In the genomic region with DNA sequence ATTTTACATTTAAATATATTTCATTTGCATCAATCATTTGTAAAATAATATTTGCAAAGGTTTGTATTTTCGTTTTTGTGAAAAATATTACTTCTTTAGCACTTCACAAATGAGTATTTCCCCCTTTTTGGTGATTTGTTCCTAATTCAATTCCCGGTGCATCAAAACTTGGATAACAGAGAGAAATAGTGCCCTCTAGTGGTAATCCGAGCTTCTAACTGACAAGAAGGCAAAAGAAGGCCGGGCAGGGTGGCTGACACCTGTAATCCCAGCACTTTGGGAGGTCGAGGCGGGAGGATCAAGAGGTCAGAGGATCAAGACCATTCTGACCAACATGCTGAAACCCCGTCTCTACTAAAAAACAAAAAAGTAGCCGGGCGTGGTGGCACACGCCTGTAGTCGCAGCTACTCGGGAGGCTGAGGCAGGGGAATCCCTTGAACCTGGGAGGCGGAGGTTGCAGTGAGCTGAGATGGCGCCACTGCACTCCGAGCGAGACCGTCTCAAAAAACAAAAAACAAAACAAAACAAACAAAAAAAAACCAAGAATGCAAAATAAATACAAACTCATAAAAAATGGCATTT, we compare ENCODE assay signal across 9 cellular contexts.
DNase-seq lines count a peak whose midpoint lies in the region; ATAC-seq and TF ChIP-seq lines count a peak whose summit lies in the region.
"Had no signal": no experiment of that assay in that cellular context is flagged by ENCODE, and none has a peak within 500 bp of the region (broad histone marks: within the 10 kb centered on the region; RNA-seq: fewer than 3 reads in every experiment).

No MANE protein-coding gene starts in this region.

- no peaks in the 10 kb centered on the region for H3K36me3 Mint-ChIP-seq in WTC11
- H3K36me3 Mint-ChIP-seq in activated CD4-positive, alpha-beta memory T cell treated with anti-CD3 and anti-CD28 coated beads, Interleukin-2, amount 10 ng/mL, durations not matched to agents 7 days and 5 days (ENCODE audit: low read depth) = no peaks in the 10 kb centered on the region
- H3K36me3 Mint-ChIP-seq: activated naive CD8-positive, alpha-beta T cell had no signal

- POLR2A ChIA-PET in WTC11 (lab: Charles Lee) = no interaction called here
- POLR2A ChIA-PET in activated CD4-positive, alpha-beta memory T cell treated with anti-CD3 and anti-CD28 coated beads, Interleukin-2, amount 10 ng/mL, durations not matched to agents 7 days and 5 days (lab: Charles Lee) = no interaction called here

- peaks cover 13% of the 10 kb centered on the region for H3K4me1 Mint-ChIP-seq in WTC11
- no peaks in the 10 kb centered on the region for H3K4me1 Mint-ChIP-seq in activated CD4-positive, alpha-beta memory T cell treated with anti-CD3 and anti-CD28 coated beads, Interleukin-2, amount 10 ng/mL, durations not matched to agents 7 days and 5 days

- H3K9me3 Mint-ChIP-seq in WTC11 = peaks cover 3% of the 10 kb centered on the region; the same call in 1 of the 2 replicates
- H3K9me3 Mint-ChIP-seq in activated CD4-positive, alpha-beta memory T cell treated with anti-CD3 and anti-CD28 coated beads, Interleukin-2, amount 10 ng/mL, durations not matched to agents 7 days and 5 days = no peaks in the 10 kb centered on the region

- peak; percentile 72 for TF ChIP-seq CTCF in WTC11 (IDR thresholded peaks at IDR 0.05)
- TF ChIP-seq CTCF in kidney epithelial cell (IDR thresholded peaks at IDR 0.05; ENCODE audit: insufficient read depth, low read length, poor library complexity, severe bottlenecking) = peak; percentile 66

- H3K36me3 ChIP-seq in kidney epithelial cell (ENCODE audit: control insufficient read depth, insufficient read depth, low read length) = no peaks in the 10 kb centered on the region

- peak; percentile 10 for DNase-seq in activated CD4-positive, alpha-beta T cell treated with anti-CD3 and anti-CD28 coated beads for 48 hours
- DNase-seq in activated CD4-positive, alpha-beta T cell treated with anti-CD3 and anti-CD28 coated beads, Interleukin-2, amount 50 U/mL, for 4 hours = no peak
- DNase-seq in NCI-H2107 (lab: John Stamatoyannopoulos, UW) = peak; percentile 53
- peak; percentile 21 for DNase-seq in WTC11 (ENCODE audit: low spot score)
- peak; percentile 29 for DNase-seq in kidney epithelial cell (ENCODE audit: low read depth)
- no peak for DNase-seq in activated CD4-positive, alpha-beta memory T cell treated with anti-CD3 and anti-CD28 coated beads, Interleukin-2, amount 10 ng/mL, durations not matched to agents 7 days and 5 days

- no peaks in the 10 kb centered on the region for H3K27me3 Mint-ChIP-seq in WTC11 (ENCODE audit: low read depth)
- H3K27me3 Mint-ChIP-seq in activated CD4-positive, alpha-beta memory T cell treated with anti-CD3 and anti-CD28 coated beads, Interleukin-2, amount 10 ng/mL, durations not matched to agents 7 days and 5 days = no peaks in the 10 kb centered on the region

- no peak overlapping the region for H3K27ac Mint-ChIP-seq in WTC11
- H3K27ac Mint-ChIP-seq in activated CD4-positive, alpha-beta memory T cell treated with anti-CD3 and anti-CD28 coated beads, Interleukin-2, amount 10 ng/mL, durations not matched to agents 7 days and 5 days = no peak overlapping the region
- H3K27ac Mint-ChIP-seq: activated naive CD8-positive, alpha-beta T cell had no signal

- H3K4me3 ChIP-seq in kidney epithelial cell (ENCODE audit: low read depth, low read length) = no peak overlapping the region

- ATAC-seq in HG02798 (IDR thresholded peaks at IDR 0.05; ENCODE audit: poor library complexity, unreplicated experiment) (peak; percentile 69), WTC11 (0 out of 2 replicates have a peak, but pooled peaks have one; percentile 46), GM19455 (IDR thresholded peaks at IDR 0.05; ENCODE audit: unreplicated experiment) (no peak)

- no peaks in the 10 kb centered on the region for H3K27me3 ChIP-seq in kidney epithelial cell (ENCODE audit: control insufficient read depth, insufficient read depth, low read length)

- CTCF ChIA-PET in WTC11 (lab: Charles Lee) = interaction anchor here (0.7 to 1.5 kb wide), 9 partner anchors 9 to 536 kb away, joined by 3 to 9 read pairs (median 4); no protein-coding TSS in a partner anchor
- CTCF ChIA-PET in activated CD4-positive, alpha-beta memory T cell treated with anti-CD3 and anti-CD28 coated beads, Interleukin-2, amount 10 ng/mL, durations not matched to agents 7 days and 5 days (lab: Charles Lee) = interaction anchor here (1.2 to 1.9 kb wide), 4 partner anchors 9 to 545 kb away, joined by 3 to 6 read pairs (median 6); no protein-coding TSS in a partner anchor

- no peak overlapping the region for H3K4me3 Mint-ChIP-seq in WTC11
- no peak overlapping the region for H3K4me3 Mint-ChIP-seq in activated CD4-positive, alpha-beta memory T cell treated with anti-CD3 and anti-CD28 coated beads, Interleukin-2, amount 10 ng/mL, durations not matched to agents 7 days and 5 days
- H3K4me3 Mint-ChIP-seq: activated naive CD8-positive, alpha-beta T cell had no signal

TF ChIP-seq in WTC11, 78 proteins besides CTCF, POLR2A, EP300 and RAD21 (continues in another document):
- TF ChIP-seq, protein P1, sequence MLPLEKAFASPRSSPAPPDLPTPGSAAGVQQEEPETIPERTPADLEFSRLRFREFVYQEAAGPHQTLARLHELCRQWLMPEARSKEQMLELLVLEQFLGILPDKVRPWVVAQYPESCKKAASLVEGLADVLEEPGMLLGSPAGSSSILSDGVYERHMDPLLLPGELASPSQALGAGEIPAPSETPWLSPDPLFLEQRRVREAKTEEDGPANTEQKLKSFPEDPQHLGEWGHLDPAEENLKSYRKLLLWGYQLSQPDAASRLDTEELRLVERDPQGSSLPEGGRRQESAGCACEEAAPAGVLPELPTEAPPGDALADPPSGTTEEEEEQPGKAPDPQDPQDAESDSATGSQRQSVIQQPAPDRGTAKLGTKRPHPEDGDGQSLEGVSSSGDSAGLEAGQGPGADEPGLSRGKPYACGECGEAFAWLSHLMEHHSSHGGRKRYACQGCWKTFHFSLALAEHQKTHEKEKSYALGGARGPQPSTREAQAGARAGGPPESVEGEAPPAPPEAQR (CRISPR knock-in tag; IDR thresholded peaks at IDR 0.05) = no peak
- TF ChIP-seq TP53 (CRISPR knock-in tag; IDR thresholded peaks at IDR 0.05) (no peak), ZNF232 (CRISPR knock-in tag; IDR thresholded peaks at IDR 0.05) (no peak), USF2 (CRISPR knock-in tag; IDR thresholded peaks at IDR 0.05) (no peak), MXD4 (CRISPR knock-in tag; IDR thresholded peaks at IDR 0.05; ENCODE audit: borderline replicate concordance) (no peak), SMAD4 (CRISPR knock-in tag; IDR thresholded peaks at IDR 0.05) (no peak), CREB1 (CRISPR knock-in tag; IDR thresholded peaks at IDR 0.05) (no peak)
- TF ChIP-seq, protein P2, sequence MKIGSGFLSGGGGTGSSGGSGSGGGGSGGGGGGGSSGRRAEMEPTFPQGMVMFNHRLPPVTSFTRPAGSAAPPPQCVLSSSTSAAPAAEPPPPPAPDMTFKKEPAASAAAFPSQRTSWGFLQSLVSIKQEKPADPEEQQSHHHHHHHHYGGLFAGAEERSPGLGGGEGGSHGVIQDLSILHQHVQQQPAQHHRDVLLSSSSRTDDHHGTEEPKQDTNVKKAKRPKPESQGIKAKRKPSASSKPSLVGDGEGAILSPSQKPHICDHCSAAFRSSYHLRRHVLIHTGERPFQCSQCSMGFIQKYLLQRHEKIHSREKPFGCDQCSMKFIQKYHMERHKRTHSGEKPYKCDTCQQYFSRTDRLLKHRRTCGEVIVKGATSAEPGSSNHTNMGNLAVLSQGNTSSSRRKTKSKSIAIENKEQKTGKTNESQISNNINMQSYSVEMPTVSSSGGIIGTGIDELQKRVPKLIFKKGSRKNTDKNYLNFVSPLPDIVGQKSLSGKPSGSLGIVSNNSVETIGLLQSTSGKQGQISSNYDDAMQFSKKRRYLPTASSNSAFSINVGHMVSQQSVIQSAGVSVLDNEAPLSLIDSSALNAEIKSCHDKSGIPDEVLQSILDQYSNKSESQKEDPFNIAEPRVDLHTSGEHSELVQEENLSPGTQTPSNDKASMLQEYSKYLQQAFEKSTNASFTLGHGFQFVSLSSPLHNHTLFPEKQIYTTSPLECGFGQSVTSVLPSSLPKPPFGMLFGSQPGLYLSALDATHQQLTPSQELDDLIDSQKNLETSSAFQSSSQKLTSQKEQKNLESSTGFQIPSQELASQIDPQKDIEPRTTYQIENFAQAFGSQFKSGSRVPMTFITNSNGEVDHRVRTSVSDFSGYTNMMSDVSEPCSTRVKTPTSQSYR (CRISPR knock-in tag; IDR thresholded peaks at IDR 0.05) = no peak

Comparison
In these comparisons a context has a peak if more than half of its experiments do, and no peak if none do; other contexts are left out.
1. DNase-seq: peak in activated CD4-positive, alpha-beta T cell treated with anti-CD3 and anti-CD28 coated beads for 48 hours (single experiment), NCI-H2107 (single experiment), WTC11 (single experiment) and kidney epithelial cell (single experiment); none in activated CD4-positive, alpha-beta T cell treated with anti-CD3 and anti-CD28 coated beads, Interleukin-2, amount 50 U/mL, for 4 hours (0 of 2) and activated CD4-positive, alpha-beta memory T cell treated with anti-CD3 and anti-CD28 coated beads, Interleukin-2, amount 10 ng/mL, durations not matched to agents 7 days and 5 days (single experiment).